In the genomic region with DNA sequence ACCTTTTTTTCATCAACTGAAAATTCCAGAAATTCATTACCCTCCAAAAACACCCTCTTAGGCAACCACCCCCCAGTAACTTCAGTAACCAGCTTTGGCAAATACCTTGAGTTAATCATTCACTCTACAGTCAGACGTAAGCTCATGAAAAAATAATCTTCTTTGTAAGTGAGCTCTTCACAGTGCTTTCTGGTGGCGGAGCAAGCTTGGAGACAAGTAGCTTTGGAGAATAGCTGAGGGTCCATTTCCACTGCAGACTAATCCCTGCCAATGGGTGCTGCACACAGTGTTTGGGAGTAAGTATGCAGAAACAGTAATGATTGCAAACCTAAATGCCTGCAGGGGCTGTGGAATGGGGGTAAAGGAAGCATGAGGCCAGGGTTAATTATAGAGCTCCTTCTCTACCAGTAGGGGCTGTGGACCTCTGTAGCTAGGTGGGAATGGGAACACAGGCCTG, we compare ENCODE assay signal across 20 cellular contexts. TPM values are rescaled to one million over a fixed set of nuclear protein-coding genes. Genes with fewer than 3 reads are reported as not detected.
DNase-seq lines count a peak whose midpoint lies in the region; ATAC-seq, FAIRE-seq and TF ChIP-seq lines count a peak whose summit lies in the region.
"Had no signal": no experiment of that assay in that cellular context is flagged by ENCODE, and none has a peak within 500 bp of the region (broad histone marks: within the 10 kb centered on the region; RNA-seq: fewer than 3 reads in every experiment).

No MANE protein-coding gene starts in this region.

- intact Hi-C loops in MCF 10A (cut with micrococcal nuclease), result no loop called here

- H3K9me3 Mint-ChIP-seq in progenitor cell of endocrine pancreas (ENCODE audit: low read depth) (no peaks in the 10 kb centered on the region), MCF 10A (ENCODE audit: unreplicated experiment) (no peaks in the 10 kb centered on the region)

- no TSS peak for BruUV-seq in MCF 10A (replicated peaks; lab: Mats Ljungman, UMichigan)

- no peak for ATAC-seq in HG02938 (IDR thresholded peaks at IDR 0.05; ENCODE audit: unreplicated experiment)
- ATAC-seq: naive thymus-derived CD4-positive, alpha-beta T cell had no signal

- CTCF ChIA-PET in MCF 10A (lab: Yijun Ruan, JAX), result interaction anchor here (0.6 to 4.0 kb wide), 4 partner anchors 10 to 644 kb away, joined by 4 to 27 read pairs (median 6); partner anchors contain the start of gene HINT3

- peak; percentile 32 for DNase-seq in ELF-1 (ENCODE audit: low read depth, low spot score)
- peak; percentile 76 to 93 for DNase-seq in NCI-H524 (lab: John Stamatoyannopoulos, UW)
- no peak for DNase-seq in progenitor cell of endocrine pancreas (ENCODE audit: low spot score, unreplicated experiment)
- no peak for DNase-seq in SW 1271 (lab: John Stamatoyannopoulos, UW)
- no peak for DNase-seq in MCF 10A (ENCODE audit: unreplicated experiment)
- DNase-seq in RKO (ENCODE audit: low spot score), result no peak
- DNase-seq: activated CD4-positive, CD25-positive, alpha-beta regulatory T cell treated with anti-CD3 and anti-CD28 coated beads, Interleukin-2, amount 50 U/mL, for 72 hours; activated CD8-positive, alpha-beta memory T cell treated with anti-CD3 and anti-CD28 coated beads, Interleukin-2, amount 50 U/mL, for 4 hours; activated naive CD4-positive, alpha-beta T cell treated with Interleukin-2 at 50 U/mL for 16 hours; dermis blood vessel endothelial cell; KBM-7; left ventricle myocardium inferior; naive thymus-derived CD4-positive, alpha-beta T cell; NCI-H1048; Right ventricle myocardium superior; stimulated activated CD4-positive, alpha-beta T cell treated with anti-CD3 and anti-CD28 coated beads, Interleukin-15, amount 100 ng/mL, for 24 hours had no signal

- POLR2A ChIA-PET in MCF 10A (lab: Yijun Ruan, JAX), result interaction anchor here (1.0 to 1.9 kb wide), 3 partner anchors 27 to 57 kb away, joined by 3 to 6 read pairs (median 5); partner anchors contain the start of gene HINT3

- no peak overlapping the region for H3K27ac Mint-ChIP-seq in progenitor cell of endocrine pancreas
- H3K27ac Mint-ChIP-seq in MCF 10A (ENCODE audit: low read depth, unreplicated experiment), result no peak overlapping the region

- H3K4me3 Mint-ChIP-seq in progenitor cell of endocrine pancreas (ENCODE audit: low read depth) (no peak overlapping the region), MCF 10A (ENCODE audit: unreplicated experiment) (no peak overlapping the region)
- H3K4me3 Mint-ChIP-seq: naive thymus-derived CD4-positive, alpha-beta T cell had no signal

- H3K36me3 Mint-ChIP-seq in progenitor cell of endocrine pancreas (ENCODE audit: insufficient read depth), result peaks cover 12% of the 10 kb centered on the region
- peaks cover 52% of the 10 kb centered on the region for H3K36me3 Mint-ChIP-seq in MCF 10A (ENCODE audit: insufficient read depth, unreplicated experiment)

- TF ChIP-seq CTCF in progenitor cell of endocrine pancreas (IDR thresholded peaks at IDR 0.05; ENCODE audit: unreplicated experiment) (peak; percentile 27), MCF 10A (IDR thresholded peaks at IDR 0.05; ENCODE audit: unreplicated experiment) (no peak)

- FAIRE-seq in islet of Langerhans (lab: Jason Lieb, UNC), result peak; percentile 89
- FAIRE-seq: GM18507, H1 had no signal

- no peaks in the 10 kb centered on the region for H3K27me3 Mint-ChIP-seq in progenitor cell of endocrine pancreas
- H3K27me3 Mint-ChIP-seq in MCF 10A (ENCODE audit: insufficient read depth, unreplicated experiment), result no peaks in the 10 kb centered on the region
- H3K27me3 Mint-ChIP-seq: naive thymus-derived CD4-positive, alpha-beta T cell had no signal

- peaks cover 17% of the 10 kb centered on the region for H3K4me1 Mint-ChIP-seq in progenitor cell of endocrine pancreas (ENCODE audit: low read depth)
- peaks cover 10% of the 10 kb centered on the region for H3K4me1 Mint-ChIP-seq in MCF 10A (ENCODE audit: insufficient read depth, unreplicated experiment)

RNA-seq across cellular contexts. Expression of gene HINT3, which starts 56.8 kb away (rescaled TPM):
- total RNA-seq in progenitor cell of endocrine pancreas, result 20.7 and 20.9 TPM in 2 replicates
- total RNA-seq in MCF 10A (2022), result 17.9 and 20.2 TPM in 2 replicates

Comparison
In these comparisons a context has a peak if more than half of its experiments do, and no peak if none do; other contexts are left out.
1. DNase-seq: peak in ELF-1 (single experiment) and NCI-H524 (2 of 2); none in progenitor cell of endocrine pancreas (single experiment), SW 1271 (0 of 2), MCF 10A (single experiment) and RKO (single experiment).